In the genomic region with DNA sequence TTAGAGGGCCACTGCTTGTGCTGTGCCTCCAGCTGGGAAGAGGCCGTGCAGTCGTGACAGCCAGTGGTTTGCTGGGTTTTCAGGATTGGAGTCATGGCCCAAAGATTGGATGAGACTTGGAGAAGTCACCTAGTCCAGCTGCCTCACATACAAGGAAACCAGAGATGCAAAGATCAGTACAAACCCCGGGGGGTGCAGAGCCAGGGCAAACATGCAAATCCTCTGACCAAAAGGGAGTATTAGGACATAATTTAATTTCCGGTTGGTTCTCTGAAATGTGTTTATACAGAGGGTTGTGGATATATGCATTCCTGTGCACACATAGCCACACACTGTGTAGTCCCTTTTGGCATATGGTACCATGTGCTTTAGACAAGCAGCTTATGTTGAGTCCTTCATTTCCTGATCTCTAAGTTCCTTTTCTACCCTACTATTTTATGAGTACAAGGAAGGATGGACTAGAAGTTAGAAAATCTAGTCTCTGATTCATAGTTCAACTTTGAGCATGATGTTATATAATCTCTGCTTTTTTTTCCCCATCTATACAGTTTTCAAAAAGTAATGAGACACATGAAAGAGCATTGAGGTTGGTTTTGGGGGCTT, we compare ENCODE assay signal across 21 cellular contexts.
DNase-seq lines count a peak whose midpoint lies in the region; ATAC-seq and TF ChIP-seq lines count a peak whose summit lies in the region.
"Had no signal": no experiment of that assay in that cellular context is flagged by ENCODE, and none has a peak within 500 bp of the region (broad histone marks: within the 10 kb centered on the region; RNA-seq: fewer than 3 reads in every experiment).

No MANE protein-coding gene starts in this region.

- H3K4me3 Mint-ChIP-seq in activated B cell treated with CpG ODN at 0.5 μM for 24 hours (no peak overlapping the region), mesothelial cell of epicardium (no peak overlapping the region)
- H3K4me3 Mint-ChIP-seq: activated CD4-positive, alpha-beta memory T cell treated with anti-CD3 and anti-CD28 coated beads, Interleukin-2, amount 10 ng/mL, durations not matched to agents 7 days and 5 days; activated naive CD4-positive, alpha-beta T cell treated with anti-CD3 and anti-CD28 coated beads, Interleukin-2, amount 10 ng/mL, durations not matched to agents 7 days and 5 days; CD4-positive, CD25-positive, alpha-beta regulatory T cell; dendritic cell treated with granulocyte-macrophage colony-stimulating factor and Interleukin-4, amounts not matched to agents 40 ng/mL and 50 ng/mL, for 4 days; stimulated activated naive B cell treated with anti-CD40 and anti-IgM and Interleukin-4, amounts not matched to agents 10 μg/mL and 1 μg/mL and 100 μg/mL, for 72 hours had no signal

- H3K9me3 Mint-ChIP-seq in activated B cell treated with CpG ODN at 0.5 μM for 24 hours (no peaks in the 10 kb centered on the region), mesothelial cell of epicardium (no peaks in the 10 kb centered on the region)
- H3K9me3 Mint-ChIP-seq: activated CD4-positive, alpha-beta memory T cell treated with anti-CD3 and anti-CD28 coated beads, Interleukin-2, amount 10 ng/mL, durations not matched to agents 7 days and 5 days; activated naive CD4-positive, alpha-beta T cell treated with anti-CD3 and anti-CD28 coated beads, Interleukin-2, amount 10 ng/mL, durations not matched to agents 7 days and 5 days; dendritic cell treated with granulocyte-macrophage colony-stimulating factor and Interleukin-4, amounts not matched to agents 40 ng/mL and 50 ng/mL, for 4 days; stimulated activated naive B cell treated with anti-CD40 and anti-IgM and Interleukin-4, amounts not matched to agents 10 μg/mL and 1 μg/mL and 100 μg/mL, for 72 hours had no signal

- H3K36me3 Mint-ChIP-seq in activated B cell treated with CpG ODN at 0.5 μM for 24 hours (ENCODE audit: low read depth) (peaks cover 42% of the 10 kb centered on the region), mesothelial cell of epicardium (peaks cover 3% of the 10 kb centered on the region)
- H3K36me3 Mint-ChIP-seq: activated naive CD4-positive, alpha-beta T cell treated with anti-CD3 and anti-CD28 coated beads, Interleukin-2, amount 10 ng/mL, durations not matched to agents 7 days and 5 days; CD4-positive, CD25-positive, alpha-beta regulatory T cell had no signal

- ATAC-seq in activated B cell treated with CpG ODN at 0.5 μM for 24 hours (ENCODE audit: low read depth): no peak
- no peak for ATAC-seq in Right ventricle myocardium inferior
- ATAC-seq: Panc1; stimulated activated naive B cell treated with anti-CD40 and anti-IgM and Interleukin-4, amounts not matched to agents 10 μg/mL and 1 μg/mL and 100 μg/mL, for 72 hours had no signal

- peaks cover 70% of the 10 kb centered on the region for H3K4me1 Mint-ChIP-seq in activated B cell treated with CpG ODN at 0.5 μM for 24 hours
- peaks cover 51% of the 10 kb centered on the region for H3K4me1 Mint-ChIP-seq in mesothelial cell of epicardium

- H3K27ac Mint-ChIP-seq in activated B cell treated with CpG ODN at 0.5 μM for 24 hours: peak overlapping the region; percentile 5
- H3K27ac Mint-ChIP-seq in mesothelial cell of epicardium: peak overlapping the region; percentile 84
- H3K27ac Mint-ChIP-seq: activated CD4-positive, alpha-beta memory T cell treated with anti-CD3 and anti-CD28 coated beads, Interleukin-2, amount 10 ng/mL, durations not matched to agents 7 days and 5 days; activated naive CD4-positive, alpha-beta T cell treated with anti-CD3 and anti-CD28 coated beads, Interleukin-2, amount 10 ng/mL, durations not matched to agents 7 days and 5 days; dendritic cell treated with granulocyte-macrophage colony-stimulating factor and Interleukin-4, amounts not matched to agents 40 ng/mL and 50 ng/mL, for 4 days had no signal

- intact Hi-C loops in activated B cell treated with CpG ODN at 0.5 μM for 24 hours (cut with micrococcal nuclease) (loop anchor here (5.0 kb wide), 1 partner anchor 126 kb away; the partner anchor contains the start of gene PLEKHG1), Right ventricle myocardium inferior (cut with DNase I) (no loop called here)

- DNase-seq in NCI-H2107 treated with DMSO at 0.1 percent for 48 hours (lab: John Stamatoyannopoulos, UW; ENCODE audit: unreplicated experiment): peak; percentile 58
- DNase-seq in NCI-H2107 (lab: John Stamatoyannopoulos, UW): no peak
- no peak for DNase-seq in activated B cell treated with CpG ODN at 0.5 μM for 24 hours
- no peak for DNase-seq in mesothelial cell of epicardium (ENCODE audit: low spot score in 2 of 2, unreplicated experiment in 2 of 2)
- no peak for DNase-seq in cerebellum (ENCODE audit: low spot score)
- no peak for DNase-seq in NCI-H1694 (lab: John Stamatoyannopoulos, UW)
- no peak for DNase-seq in Right ventricle myocardium inferior (ENCODE audit: missing footprints)
- no peak for DNase-seq in SIG-M5 treated with dmso at 0.1 percent for 504 hours (lab: John Stamatoyannopoulos, UW; ENCODE audit: unreplicated experiment)
- DNase-seq: activated CD4-positive, alpha-beta memory T cell treated with anti-CD3 and anti-CD28 coated beads, Interleukin-2, amount 10 ng/mL, durations not matched to agents 7 days and 5 days; activated CD4-positive, alpha-beta T cell treated with anti-CD3 and anti-CD28 coated beads for 1 hour; activated CD8-positive, alpha-beta memory T cell treated with anti-CD3 and anti-CD28 coated beads, Interleukin-2, amount 50 U/mL, for 48 hours; activated naive CD4-positive, alpha-beta T cell treated with anti-CD3 and anti-CD28 coated beads, Interleukin-2, amount 10 ng/mL, durations not matched to agents 7 days and 5 days; amniotic stem cell; CD4-positive, CD25-positive, alpha-beta regulatory T cell; NCI-H524 treated with DMSO at 0.1 percent for 48 hours; sigmoid colon; stimulated activated CD4-positive, alpha-beta T cell treated with anti-CD3 and anti-CD28 coated beads, Interleukin-4, amount 100 ng/mL, for 4 hours; stimulated activated naive B cell treated with anti-CD40 and anti-IgM and Interleukin-4, amounts not matched to agents 10 μg/mL and 1 μg/mL and 100 μg/mL, for 72 hours; T-helper 1 cell had no signal

- H3K27me3 Mint-ChIP-seq in activated B cell treated with CpG ODN at 0.5 μM for 24 hours: no peaks in the 10 kb centered on the region
- no peaks in the 10 kb centered on the region for H3K27me3 Mint-ChIP-seq in mesothelial cell of epicardium (ENCODE audit: low read depth)
- H3K27me3 Mint-ChIP-seq: CD4-positive, CD25-positive, alpha-beta regulatory T cell; stimulated activated naive B cell treated with anti-CD40 and anti-IgM and Interleukin-4, amounts not matched to agents 10 μg/mL and 1 μg/mL and 100 μg/mL, for 72 hours had no signal

- TF ChIP-seq CTCF in activated B cell treated with CpG ODN at 0.5 μM for 24 hours (IDR thresholded peaks at IDR 0.05): no peak
- no peak for TF ChIP-seq CTCF in mesothelial cell of epicardium (IDR thresholded peaks at IDR 0.05; ENCODE audit: unreplicated experiment)

- POLR2A ChIA-PET in activated B cell treated with CpG ODN at 0.5 μM for 24 hours (lab: Charles Lee): interaction anchor here (0.6 to 1.1 kb wide), 2 partner anchors 33 to 50 kb away, joined by 4 to 10 read pairs; no protein-coding TSS in a partner anchor

- CTCF ChIA-PET in activated B cell treated with CpG ODN at 0.5 μM for 24 hours (lab: Charles Lee): interaction anchor here (0.9 to 2.0 kb wide), 2 partner anchors 16 to 305 kb away, joined by 3 to 6 read pairs; no protein-coding TSS in a partner anchor
